9 cellular contexts compared by ENCODE assay signal in genomic region chr3:128076465-128076782, GRCh38. TPM values are rescaled to one million over a fixed set of nuclear protein-coding genes. Genes with fewer than 3 reads are reported as not detected.
A peak's percentile ranks its signal among the peaks of the same experiment; 100 is the strongest.
DNase-seq lines count a peak whose midpoint lies in the region; ATAC-seq and TF ChIP-seq lines count a peak whose summit lies in the region.
"Had no signal": no experiment of that assay in that cellular context is flagged by ENCODE, and none has a peak within 500 bp of the region (broad histone marks: within the 10 kb centered on the region; RNA-seq: fewer than 3 reads in every experiment).

No MANE protein-coding gene starts in this region.

- no peak overlapping the region for H3K27ac Mint-ChIP-seq in activated CD8-positive, alpha-beta memory T cell treated with anti-CD3 and anti-CD28 coated beads, Interleukin-2, amount 10 ng/mL, durations not matched to agents 7 days and 5 days

- H3K27ac ChIP-seq in HUES64 (ENCODE audit: low read depth, low read length) (no peak overlapping the region), spleen (peak overlapping the region in 2 of 8 donors; percentile 33 to 54)

- H3K27me3 ChIP-seq in HUES64 (ENCODE audit: insufficient read depth, low read length): peaks cover 22% of the 10 kb centered on the region
- H3K27me3 ChIP-seq in kidney epithelial cell (ENCODE audit: control insufficient read depth, insufficient read depth, low read length): peaks cover 8% of the 10 kb centered on the region
- H3K27me3 ChIP-seq in spleen (replicated peaks in 1 of 7): peaks cover 0 to 16% (median 0%) of the 10 kb centered on the region in 7 donors

- H3K4me1 Mint-ChIP-seq in activated CD8-positive, alpha-beta memory T cell treated with anti-CD3 and anti-CD28 coated beads, Interleukin-2, amount 10 ng/mL, durations not matched to agents 7 days and 5 days: peaks cover 19% of the 10 kb centered on the region

- peaks cover 6% of the 10 kb centered on the region; the same call in 1 of the 2 replicates for H3K4me1 ChIP-seq in HUES64 (ENCODE audit: insufficient read depth, low read length)
- H3K4me1 ChIP-seq in spleen: peaks cover 8 to 62% (median 33%) of the 10 kb centered on the region in 6 donors

- CTCF ChIA-PET in activated CD8-positive, alpha-beta memory T cell treated with anti-CD3 and anti-CD28 coated beads, Interleukin-2, amount 10 ng/mL, durations not matched to agents 7 days and 5 days (lab: Charles Lee): interaction anchor here (1.3 to 2.7 kb wide), 7 partner anchors 14 to 101 kb away, joined by 3 to 20 read pairs (median 5); partner anchors contain the start of gene SEC61A1

- H3K27me3 Mint-ChIP-seq in activated CD8-positive, alpha-beta memory T cell treated with anti-CD3 and anti-CD28 coated beads, Interleukin-2, amount 10 ng/mL, durations not matched to agents 7 days and 5 days: no peaks in the 10 kb centered on the region

- no peak for TF ChIP-seq POLR2A in spleen (IDR thresholded peaks at IDR 0.05)

- peak overlapping the region; percentile 46 for H3K4me3 ChIP-seq in HUES64 (ENCODE audit: low read length)
- H3K4me3 ChIP-seq in kidney epithelial cell (ENCODE audit: low read depth, low read length): peak overlapping the region; percentile 29
- H3K4me3 ChIP-seq in spleen: peak overlapping the region; percentile 35 to 78 (median 56)

- intact Hi-C loops in spleen (cut with DNase I; ENCODE audit: low total_unique reads): no loop called here

- H3K36me3 ChIP-seq in HUES64 (ENCODE audit: insufficient read depth, low read length) (peaks cover 54% of the 10 kb centered on the region), kidney epithelial cell (ENCODE audit: control insufficient read depth, insufficient read depth, low read length) (peaks cover 1% of the 10 kb centered on the region), spleen (peaks cover 0 to 56% (median 30%) of the 10 kb centered on the region in 6 donors)

- no peaks in the 10 kb centered on the region for H3K9me3 ChIP-seq in HUES64 (ENCODE audit: insufficient read depth, low read depth, low read length)
- no peaks in the 10 kb centered on the region for H3K9me3 ChIP-seq in spleen

- H3K4me3 Mint-ChIP-seq in activated CD8-positive, alpha-beta memory T cell treated with anti-CD3 and anti-CD28 coated beads, Interleukin-2, amount 10 ng/mL, durations not matched to agents 7 days and 5 days: no peak overlapping the region

- no peak for ATAC-seq in activated CD8-positive, alpha-beta memory T cell treated with anti-CD3 and anti-CD28 coated beads, Interleukin-2, amount 10 ng/mL, durations not matched to agents 7 days and 5 days
- ATAC-seq: PC-3 had no signal

- TF ChIP-seq CTCF in kidney epithelial cell (IDR thresholded peaks at IDR 0.05; ENCODE audit: insufficient read depth, low read length, poor library complexity, severe bottlenecking) (no peak), spleen (IDR thresholded peaks at IDR 0.05 in 8 of 11, conservative IDR thresholded peaks at IDR 0.05 in 3 of 11) (no peak)

- no peak overlapping the region for H3K9ac ChIP-seq in HUES64 (ENCODE audit: low read depth, low read length)

- DNase-seq in cerebellar cortex (ENCODE audit: low spot score): peak; percentile 27
- DNase-seq in kidney epithelial cell (ENCODE audit: low read depth): no peak
- no peak for DNase-seq in spleen
- no peak for DNase-seq in activated CD8-positive, alpha-beta memory T cell treated with anti-CD3 and anti-CD28 coated beads, Interleukin-2, amount 10 ng/mL, durations not matched to agents 7 days and 5 days
- no peak for DNase-seq in activated CD4-positive, alpha-beta T cell treated with anti-CD3 and anti-CD28 coated beads for 48 hours
- no peak for DNase-seq in T1000 (lab: John Stamatoyannopoulos, UW)
- DNase-seq in DMS153 treated with DMSO at 0.1 percent for 48 hours (lab: John Stamatoyannopoulos, UW; ENCODE audit: unreplicated experiment): no peak
- DNase-seq: PC-3 had no signal

- 10% methylated on average over 18 of the region's 18 CpGs for WGBS in HUES64
- WGBS in spleen, 5 donors: 6 to 20% (median 8%) methylated on average over 6 to 18 of the region's 18 CpGs

- peaks cover 11% of the 10 kb centered on the region for H3K36me3 Mint-ChIP-seq in activated CD8-positive, alpha-beta memory T cell treated with anti-CD3 and anti-CD28 coated beads, Interleukin-2, amount 10 ng/mL, durations not matched to agents 7 days and 5 days

- no peaks in the 10 kb centered on the region for H3K9me3 Mint-ChIP-seq in activated CD8-positive, alpha-beta memory T cell treated with anti-CD3 and anti-CD28 coated beads, Interleukin-2, amount 10 ng/mL, durations not matched to agents 7 days and 5 days (ENCODE audit: low read depth)

RNA-seq across cellular contexts. Expression of gene SEC61A1, which starts 24.2 kb away (rescaled TPM):
- polyA plus RNA-seq in HUES64 (2013, experiment 1 of 2): 121 TPM
- polyA plus RNA-seq in HUES64 (2013, experiment 2 of 2): 106 TPM
- total RNA-seq in kidney epithelial cell: 350 and 383 TPM in 2 replicates
- total RNA-seq in spleen: 100 to 1,000 TPM; 104 to 136 (median 122) TPM
- polyA plus RNA-seq in spleen: 10 to 100 TPM; 49.0 to 66.0 (median 51.2) TPM
- 100 to 1,000 TPM; 123 to 178 TPM for total RNA-seq in activated CD8-positive, alpha-beta memory T cell treated with anti-CD3 and anti-CD28 coated beads, Interleukin-2, amount 10 ng/mL, durations not matched to agents 7 days and 5 days

RNA-seq across cellular contexts. Expression of gene RUVBL1, which starts 47.2 kb away (rescaled TPM):
- polyA plus RNA-seq in HUES64 (2013, experiment 1 of 2): 117 TPM
- polyA plus RNA-seq in HUES64 (2013, experiment 2 of 2): 127 TPM
- total RNA-seq in kidney epithelial cell: 68.4 and 68.7 TPM in 2 replicates
- total RNA-seq in spleen: 10 to 100 TPM; 25.2 to 32.6 (median 29.2) TPM
- polyA plus RNA-seq in spleen: 10 to 100 TPM; 21.6 to 36.4 (median 33.3) TPM
- total RNA-seq in activated CD8-positive, alpha-beta memory T cell treated with anti-CD3 and anti-CD28 coated beads, Interleukin-2, amount 10 ng/mL, durations not matched to agents 7 days and 5 days: 10 to 100 TPM; 63.8 to 73.5 TPM
